8 cellular contexts compared by ENCODE assay signal in the genomic region with DNA sequence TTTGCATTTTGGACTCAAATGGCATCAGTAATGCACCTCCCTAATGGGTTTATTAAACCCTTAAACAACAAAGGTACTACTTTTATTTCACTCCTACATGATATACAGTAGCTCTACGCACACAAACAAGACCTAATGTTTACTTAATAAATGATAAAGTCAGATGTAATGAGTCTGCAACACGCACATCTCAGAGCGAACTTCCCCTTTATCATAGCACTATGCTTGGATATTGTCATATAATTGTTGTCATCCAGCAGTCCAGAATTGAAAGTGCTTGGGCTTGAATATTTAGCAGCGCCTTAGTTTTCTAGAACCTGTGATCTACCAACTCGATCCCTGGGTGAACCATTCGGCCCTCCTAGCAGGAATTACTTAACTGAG. TPM values are rescaled to one million over a fixed set of nuclear protein-coding genes. Genes with fewer than 3 reads are reported as not detected.
DNase-seq lines count a peak whose midpoint lies in the region; ATAC-seq, FAIRE-seq and TF ChIP-seq lines count a peak whose summit lies in the region.

No MANE protein-coding gene starts in this region.

- peaks cover 41% of the 10 kb centered on the region for H3K4me1 Mint-ChIP-seq in activated CD8-positive, alpha-beta T cell treated with anti-CD3 and anti-CD28 coated beads for 36 hours (ENCODE audit: low read depth)
- peaks cover 58% of the 10 kb centered on the region for H3K4me1 Mint-ChIP-seq in stimulated activated naive CD8-positive, alpha-beta T cell treated with anti-CD3 and anti-CD28 coated beads, Interleukin-15, Interleukin-2, amounts not matched to agents 100 ng/mL and 50 ng/mL, for 24 hours (ENCODE audit: low read depth)

- no peaks in the 10 kb centered on the region for H3K27me3 Mint-ChIP-seq in activated CD8-positive, alpha-beta T cell treated with anti-CD3 and anti-CD28 coated beads for 36 hours
- no peaks in the 10 kb centered on the region for H3K27me3 Mint-ChIP-seq in stimulated activated naive CD8-positive, alpha-beta T cell treated with anti-CD3 and anti-CD28 coated beads, Interleukin-15, Interleukin-2, amounts not matched to agents 100 ng/mL and 50 ng/mL, for 24 hours

- ATAC-seq in activated CD4-positive, CD25-positive, alpha-beta regulatory T cell treated with anti-CD3 and anti-CD28 coated beads, Interleukin-2, amount 50 U/mL, for 24 hours = peak; percentile 5 to 22
- ATAC-seq in HG03571 (IDR thresholded peaks at IDR 0.05; ENCODE audit: unreplicated experiment) = peak; percentile 2
- ATAC-seq in activated CD8-positive, alpha-beta T cell treated with anti-CD3 and anti-CD28 coated beads for 36 hours = peak; percentile 10
- ATAC-seq in GM19328 (IDR thresholded peaks at IDR 0.05; ENCODE audit: unreplicated experiment) = no peak

- peaks cover 8% of the 10 kb centered on the region for H3K36me3 Mint-ChIP-seq in activated CD8-positive, alpha-beta T cell treated with anti-CD3 and anti-CD28 coated beads for 36 hours (ENCODE audit: low read depth)
- peaks cover 23% of the 10 kb centered on the region for H3K36me3 Mint-ChIP-seq in stimulated activated naive CD8-positive, alpha-beta T cell treated with anti-CD3 and anti-CD28 coated beads, Interleukin-15, Interleukin-2, amounts not matched to agents 100 ng/mL and 50 ng/mL, for 24 hours (ENCODE audit: low read depth)

- H3K27ac Mint-ChIP-seq in activated CD8-positive, alpha-beta T cell treated with anti-CD3 and anti-CD28 coated beads for 36 hours = peak overlapping the region; percentile 95
- H3K27ac Mint-ChIP-seq in stimulated activated naive CD8-positive, alpha-beta T cell treated with anti-CD3 and anti-CD28 coated beads, Interleukin-15, Interleukin-2, amounts not matched to agents 100 ng/mL and 50 ng/mL, for 24 hours = peak overlapping the region; percentile 96

- peak overlapping the region; percentile 82 for H3K4me3 Mint-ChIP-seq in activated CD8-positive, alpha-beta T cell treated with anti-CD3 and anti-CD28 coated beads for 36 hours
- peak overlapping the region; percentile 88 for H3K4me3 Mint-ChIP-seq in stimulated activated naive CD8-positive, alpha-beta T cell treated with anti-CD3 and anti-CD28 coated beads, Interleukin-15, Interleukin-2, amounts not matched to agents 100 ng/mL and 50 ng/mL, for 24 hours

- no peak for FAIRE-seq in frontal cortex (lab: Jason Lieb, UNC)

- no peak for TF ChIP-seq CTCF in activated CD8-positive, alpha-beta T cell treated with anti-CD3 and anti-CD28 coated beads for 36 hours (IDR thresholded peaks at IDR 0.05)

- H3K27me3 ChIP-seq in iPS DF 6.9 (ENCODE audit: control insufficient read depth, insufficient read depth, low read length) = no peaks in the 10 kb centered on the region

- intact Hi-C loops in activated CD8-positive, alpha-beta T cell treated with anti-CD3 and anti-CD28 coated beads for 36 hours (cut with micrococcal nuclease) = no loop called here

- CTCF ChIA-PET in activated CD8-positive, alpha-beta T cell treated with anti-CD3 and anti-CD28 coated beads for 36 hours (lab: Charles Lee) = interaction anchor here (0.8 kb wide), 1 partner anchor 68 kb away, joined by 3 read pairs; no protein-coding TSS in a partner anchor

- no peak overlapping the region for H3K27ac ChIP-seq in iPS DF 6.9 (ENCODE audit: low read length)

- H3K4me3 ChIP-seq in iPS DF 6.9 (ENCODE audit: low read length) = peak overlapping the region; percentile 100; the same call in 1 of the 2 replicates

- DNase-seq in activated CD4-positive, CD25-positive, alpha-beta regulatory T cell treated with anti-CD3 and anti-CD28 coated beads, Interleukin-2, amount 50 U/mL, for 72 hours = no peak
- no peak for DNase-seq in activated CD8-positive, alpha-beta T cell treated with anti-CD3 and anti-CD28 coated beads for 36 hours
- DNase-seq in iPS DF 6.9 (ENCODE audit: low read depth, low spot score) (no peak), frontal cortex (ENCODE audit: low spot score in 2 of 2) (no peak)

- H3K36me3 ChIP-seq in iPS DF 6.9 (ENCODE audit: control insufficient read depth, insufficient read depth, low read length) = no peaks in the 10 kb centered on the region

- WGBS in iPS DF 6.9 (ENCODE audit: insufficient coverage, insufficient read length) = no CpG with 5 or more reads among the region's 6 CpGs

- H3K4me1 ChIP-seq in iPS DF 6.9 (ENCODE audit: control insufficient read depth, insufficient read depth, low read length) = 0 out of 2 replicates have a peak, but pooled peaks cover 2% of the 10 kb centered on the region

- POLR2A ChIA-PET in activated CD8-positive, alpha-beta T cell treated with anti-CD3 and anti-CD28 coated beads for 36 hours (lab: Charles Lee) = interaction anchor here (0.7 to 1.8 kb wide), 6 partner anchors 8 to 260 kb away, joined by 3 to 5 read pairs (median 4); no protein-coding TSS in a partner anchor

- no peaks in the 10 kb centered on the region for H3K9me3 ChIP-seq in iPS DF 6.9 (ENCODE audit: control insufficient read depth, insufficient read depth, low read length)

- no peaks in the 10 kb centered on the region for H3K9me3 Mint-ChIP-seq in activated CD8-positive, alpha-beta T cell treated with anti-CD3 and anti-CD28 coated beads for 36 hours
- no peaks in the 10 kb centered on the region for H3K9me3 Mint-ChIP-seq in stimulated activated naive CD8-positive, alpha-beta T cell treated with anti-CD3 and anti-CD28 coated beads, Interleukin-15, Interleukin-2, amounts not matched to agents 100 ng/mL and 50 ng/mL, for 24 hours

RNA-seq across cellular contexts. Expression of a gene that starts 0.8 kb away (rescaled TPM):
- total RNA-seq in activated CD8-positive, alpha-beta T cell treated with anti-CD3 and anti-CD28 coated beads for 36 hours = 10 to 100 TPM; 20.4 to 22.4 TPM
- 9.4 TPM for total RNA-seq in frontal cortex
